ENCODE assay signal across 27 cellular contexts in the genomic region with DNA sequence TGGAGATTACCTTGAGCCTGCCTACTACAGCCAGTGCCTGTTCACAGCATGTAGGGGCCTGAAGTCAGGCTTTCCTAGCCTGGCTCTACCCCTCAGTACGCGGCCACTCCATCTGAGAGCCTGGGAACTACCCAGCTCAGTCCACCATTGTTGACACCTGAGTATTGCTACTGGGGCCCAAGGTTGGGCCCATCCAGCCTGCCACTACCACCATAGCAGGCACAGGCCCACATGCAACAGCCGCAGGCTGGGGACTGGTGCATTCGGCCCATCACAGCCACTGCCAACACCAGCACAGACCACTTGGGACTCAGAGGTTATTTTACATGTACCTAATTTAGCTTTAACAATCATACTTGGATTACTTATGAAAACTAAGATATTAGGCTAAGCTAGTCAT.
"Had no signal": no experiment of that assay in that cellular context is flagged by ENCODE, and none has a peak within 500 bp of the region (broad histone marks: within the 10 kb centered on the region; RNA-seq: fewer than 3 reads in every experiment).

No MANE protein-coding gene starts in this region.

- H3K27me3 ChIP-seq: neural progenitor cell, neutrophil, pancreas, right lobe of liver, spleen, suprapubic skin, thyroid gland, tibial nerve, upper lobe of left lung, uterus had no signal

- H3K4me1 ChIP-seq: neural progenitor cell, pancreas, psoas muscle, right lobe of liver, spleen, suprapubic skin, thyroid gland, tibial nerve, upper lobe of left lung, uterus had no signal

- H3K27ac ChIP-seq: neural progenitor cell, neutrophil, pancreas, psoas muscle, right lobe of liver, skin epidermis, spleen, suprapubic skin, thoracic aorta, thyroid gland, tibial nerve, upper lobe of left lung, uterus had no signal

- H3K9me3 ChIP-seq: neutrophil, pancreas, psoas muscle, right lobe of liver, suprapubic skin, thoracic aorta, thyroid gland, tibial nerve, upper lobe of left lung, uterus had no signal

- H3K4me3 ChIP-seq: neural progenitor cell, pancreas, psoas muscle, right lobe of liver, skin epidermis, smooth muscle cell, spleen, suprapubic skin, thoracic aorta, thyroid gland, tibial nerve, upper lobe of left lung, uterus had no signal

- ATAC-seq: naive thymus-derived CD4-positive, alpha-beta T cell; natural killer cell; pancreas; psoas muscle; right cardiac atrium; right lobe of liver; stimulated activated effector memory CD8-positive, alpha-beta T cell treated with anti-CD3 and anti-CD28 coated beads, Interleukin-12 subunit alpha, Interleukin-12 subunit beta, amount 100 ng/mL, for 72 hours; stimulated activated naive CD8-positive, alpha-beta T cell treated with anti-CD3 and anti-CD28 coated beads, Interleukin-15, amount 100 ng/mL, for 72 hours; stimulated activated naive CD8-positive, alpha-beta T cell treated with anti-CD3 and anti-CD28 coated beads, Interleukin-15, Interleukin-2, amounts not matched to agents 100 U/mL and 50 U/mL, for 24 hours had no signal

- H3K36me3 ChIP-seq: neural progenitor cell, neutrophil, pancreas, right lobe of liver, spleen, suprapubic skin, thoracic aorta, thyroid gland, tibial nerve, upper lobe of left lung, uterus had no signal

- DNase-seq: naive thymus-derived CD4-positive, alpha-beta T cell; natural killer cell; nucleus accumbens; psoas muscle; right cardiac atrium; right lobe of liver; spleen; stimulated activated CD4-positive, alpha-beta T cell treated with anti-CD3 and anti-CD28 coated beads, Interleukin-12 subunit alpha, Interleukin-12 subunit beta, amount 100 ng/mL, for 4 hours; stimulated activated CD4-positive, alpha-beta T cell treated with anti-CD3 and anti-CD28 coated beads, Interleukin-1b, Interleukin-23, amount 100 ng/mL, for 48 hours; stimulated activated CD4-positive, alpha-beta T cell treated with anti-CD3 and anti-CD28 coated beads, Interleukin-2, amount 100 ng/mL, for 48 hours; stimulated activated CD4-positive, alpha-beta T cell treated with anti-CD3 and anti-CD28 coated beads, Interleukin-4, amount 100 ng/mL, for 24 hours; stimulated activated naive CD4-positive, alpha-beta T cell; stimulated activated naive CD8-positive, alpha-beta T cell treated with anti-CD3 and anti-CD28 coated beads, Interleukin-15, amount 100 ng/mL, for 72 hours; stimulated activated naive CD8-positive, alpha-beta T cell treated with anti-CD3 and anti-CD28 coated beads, Interleukin-15, Interleukin-2, amounts not matched to agents 100 U/mL and 50 U/mL, for 24 hours; substantia nigra; thyroid gland; uterus had no signal

- H2AFZ ChIP-seq: neural progenitor cell had no signal

- H3K4me2 ChIP-seq: neural progenitor cell, smooth muscle cell had no signal

- H3K9ac ChIP-seq: neural progenitor cell had no signal
